ENCODE assay signal across 8 cellular contexts in genomic region chr1:55213029-55213884, GRCh38. TPM values are rescaled to one million over a fixed set of nuclear protein-coding genes. Genes with fewer than 3 reads are reported as not detected.
DNase-seq lines count a peak whose midpoint lies in the region; ATAC-seq and TF ChIP-seq lines count a peak whose summit lies in the region.

No MANE protein-coding gene starts in this region.

- H3K27ac ChIP-seq in iPS-20b (ENCODE audit: low read length) (no peak overlapping the region), testis (peak overlapping the region; percentile 59 to 99)

- peak overlapping the region; percentile 73 for H3K27ac Mint-ChIP-seq in activated naive CD4-positive, alpha-beta T cell treated with anti-CD3 and anti-CD28 coated beads, Interleukin-2, amount 50 U/mL, for 24 hours
- H3K27ac Mint-ChIP-seq in activated CD8-positive, alpha-beta T cell treated with anti-CD3 and anti-CD28 coated beads, Interleukin-2, amount 10 ng/mL, durations not matched to agents 7 days and 5 days = peak overlapping the region; percentile 87

- CTCF ChIA-PET in activated CD8-positive, alpha-beta T cell treated with anti-CD3 and anti-CD28 coated beads, Interleukin-2, amount 10 ng/mL, durations not matched to agents 7 days and 5 days (lab: Charles Lee) = interaction anchor here (0.7 to 4.5 kb wide), 10 partner anchors 9 to 73 kb away, joined by 3 to 31 read pairs (median 4); no protein-coding TSS in a partner anchor

- H3K4me3 Mint-ChIP-seq in activated naive CD4-positive, alpha-beta T cell treated with anti-CD3 and anti-CD28 coated beads, Interleukin-2, amount 50 U/mL, for 24 hours = peak overlapping the region; percentile 92
- peak overlapping the region; percentile 84 for H3K4me3 Mint-ChIP-seq in activated CD8-positive, alpha-beta T cell treated with anti-CD3 and anti-CD28 coated beads, Interleukin-2, amount 10 ng/mL, durations not matched to agents 7 days and 5 days

- no peaks in the 10 kb centered on the region for H3K9me3 Mint-ChIP-seq in activated naive CD4-positive, alpha-beta T cell treated with anti-CD3 and anti-CD28 coated beads, Interleukin-2, amount 50 U/mL, for 24 hours
- H3K9me3 Mint-ChIP-seq in activated CD8-positive, alpha-beta T cell treated with anti-CD3 and anti-CD28 coated beads, Interleukin-2, amount 10 ng/mL, durations not matched to agents 7 days and 5 days (ENCODE audit: insufficient read depth) = no peaks in the 10 kb centered on the region

- intact Hi-C loops in testis (cut with DNase I; ENCODE audit: low total_unique reads) = no loop called here

- no peaks in the 10 kb centered on the region for H3K36me3 ChIP-seq in iPS-20b (ENCODE audit: insufficient read depth, low read depth, low read length)
- H3K36me3 ChIP-seq in testis (ENCODE audit: low read depth, missing control alignments) = no peaks in the 10 kb centered on the region

- no peak for DNase-seq in activated naive CD4-positive, alpha-beta T cell treated with anti-CD3 and anti-CD28 coated beads, Interleukin-2, amount 50 U/mL, for 16 hours
- DNase-seq in activated CD8-positive, alpha-beta T cell treated with anti-CD3 and anti-CD28 coated beads, Interleukin-2, amount 10 ng/mL, durations not matched to agents 7 days and 5 days = no peak
- no peak for DNase-seq in testis
- DNase-seq in SW 1271 (lab: John Stamatoyannopoulos, UW) = no peak
- no peak for DNase-seq in NCI-H226

- TF ChIP-seq POLR2A in testis (IDR thresholded peaks at IDR 0.05) = no peak

- H3K4me3 ChIP-seq in iPS-20b (ENCODE audit: low read length) (peak overlapping the region; percentile 89), testis (peak overlapping the region; percentile 86 to 93)

- peaks cover 81% of the 10 kb centered on the region for H3K4me1 Mint-ChIP-seq in activated naive CD4-positive, alpha-beta T cell treated with anti-CD3 and anti-CD28 coated beads, Interleukin-2, amount 50 U/mL, for 24 hours
- H3K4me1 Mint-ChIP-seq in activated CD8-positive, alpha-beta T cell treated with anti-CD3 and anti-CD28 coated beads, Interleukin-2, amount 10 ng/mL, durations not matched to agents 7 days and 5 days (ENCODE audit: low read depth) = peaks cover 71% of the 10 kb centered on the region

- peaks cover 18% of the 10 kb centered on the region for H3K27me3 ChIP-seq in iPS-20b (ENCODE audit: insufficient read depth, low read length)
- no peaks in the 10 kb centered on the region for H3K27me3 ChIP-seq in testis

- ATAC-seq in activated CD8-positive, alpha-beta T cell treated with anti-CD3 and anti-CD28 coated beads, Interleukin-2, amount 10 ng/mL, durations not matched to agents 7 days and 5 days = no peak
- ATAC-seq in HG02763 (IDR thresholded peaks at IDR 0.05; ENCODE audit: unreplicated experiment) = no peak

- no peaks in the 10 kb centered on the region for H3K36me3 Mint-ChIP-seq in activated naive CD4-positive, alpha-beta T cell treated with anti-CD3 and anti-CD28 coated beads, Interleukin-2, amount 50 U/mL, for 24 hours
- H3K36me3 Mint-ChIP-seq in activated CD8-positive, alpha-beta T cell treated with anti-CD3 and anti-CD28 coated beads, Interleukin-2, amount 10 ng/mL, durations not matched to agents 7 days and 5 days (ENCODE audit: low read depth) = peaks cover 22% of the 10 kb centered on the region

- no peaks in the 10 kb centered on the region for H3K27me3 Mint-ChIP-seq in activated naive CD4-positive, alpha-beta T cell treated with anti-CD3 and anti-CD28 coated beads, Interleukin-2, amount 50 U/mL, for 24 hours
- H3K27me3 Mint-ChIP-seq in activated CD8-positive, alpha-beta T cell treated with anti-CD3 and anti-CD28 coated beads, Interleukin-2, amount 10 ng/mL, durations not matched to agents 7 days and 5 days (ENCODE audit: low read depth) = no peaks in the 10 kb centered on the region

- TF ChIP-seq CTCF in testis (IDR thresholded peaks at IDR 0.05) = no peak

- H3K9me3 ChIP-seq in iPS-20b (ENCODE audit: insufficient read depth, low read depth, low read length) (no peaks in the 10 kb centered on the region), testis (no peaks in the 10 kb centered on the region)

- H3K4me1 ChIP-seq in iPS-20b (ENCODE audit: insufficient read depth, low read length) (peaks cover 31% of the 10 kb centered on the region), testis (peaks cover 36% of the 10 kb centered on the region)

- H3K9ac ChIP-seq in iPS-20b (ENCODE audit: low read depth, low read length) = peak overlapping the region; percentile 87; the same call in 1 of the 2 replicates

- POLR2A ChIA-PET in activated CD8-positive, alpha-beta T cell treated with anti-CD3 and anti-CD28 coated beads, Interleukin-2, amount 10 ng/mL, durations not matched to agents 7 days and 5 days (lab: Charles Lee) = interaction anchor here (0.6 to 1.3 kb wide), 6 partner anchors 9 to 76 kb away, joined by 3 to 5 read pairs (median 3); no protein-coding TSS in a partner anchor

- 18 to 20% methylated on average over 11 of the region's 11 CpGs for WGBS in testis, 2 donors

RNA-seq across cellular contexts. Expression of gene USP24, which starts 1.9 kb away (rescaled TPM):
- 10 to 100 TPM; 36.7 to 44.1 TPM for total RNA-seq in activated CD8-positive, alpha-beta T cell treated with anti-CD3 and anti-CD28 coated beads, Interleukin-2, amount 10 ng/mL, durations not matched to agents 7 days and 5 days
- total RNA-seq in testis = 10 to 100 TPM; 50.3 to 50.9 TPM
- 20.2 TPM for polyA plus RNA-seq in testis (ENCODE audit: insufficient read depth, low read depth, low replicate concordance)
